Comparison of ENCODE assay signal across 1 cellular context in genomic region chr18:68623342-68623741, GRCh38.
TF ChIP-seq lines count a peak whose summit lies in the region.

No MANE protein-coding gene starts in this region.

TF ChIP-seq in GM23338, 12 proteins besides CTCF, POLR2A, EP300 and RAD21 (continued from another document):
- TF ChIP-seq ZNF462 (CRISPR knock-in tag; IDR thresholded peaks at IDR 0.05) (no peak), ETS1 (IDR thresholded peaks at IDR 0.05) (no peak), CREB1 (CRISPR knock-in tag; IDR thresholded peaks at IDR 0.05; ENCODE audit: low read depth) (no peak), EZH2phosphoT487 (IDR thresholded peaks at IDR 0.05; ENCODE audit: unreplicated experiment) (no peak)
